In genomic region chr14:36009643-36010042, GRCh38 we compare ENCODE assay signal across 21 cellular contexts.
A peak's percentile ranks its signal among the peaks of the same experiment; 100 is the strongest.
DNase-seq lines count a peak whose midpoint lies in the region; ATAC-seq, FAIRE-seq and TF ChIP-seq lines count a peak whose summit lies in the region.
"Had no signal": no experiment of that assay in that cellular context is flagged by ENCODE, and none has a peak within 500 bp of the region (broad histone marks: within the 10 kb centered on the region; RNA-seq: fewer than 3 reads in every experiment).

No MANE protein-coding gene starts in this region.

- H4K20me1 ChIP-seq in GM23338 (replicated peaks; ENCODE audit: insufficient read depth) (no peaks in the 10 kb centered on the region), H1 (replicated peaks in 1 of 2; ENCODE audit: control insufficient read depth in 1 of 2, insufficient read depth in 2 of 2, low read length in 2 of 2) (no peaks in the 10 kb centered on the region)
- H4K20me1 ChIP-seq: BLaER1 had no signal

- H3K9me3 ChIP-seq in HUES6 (ENCODE audit: control insufficient read depth, insufficient read depth, low read depth, low read length) (no peaks in the 10 kb centered on the region), H1 (ENCODE audit: insufficient read depth in 2 of 2, low read depth in 1 of 2, low read length in 1 of 2) (no peaks in the 10 kb centered on the region), neuronal stem cell (replicated peaks in 1 of 2; ENCODE audit: control insufficient read depth in 2 of 2, insufficient read depth in 1 of 2, low read depth in 1 of 2, low read length in 2 of 2) (no peaks in the 10 kb centered on the region)
- H3K9me3 ChIP-seq: BLaER1, Caco-2 had no signal

- 0 out of 2 replicates have a peak, but pooled peaks cover 3% of the 10 kb centered on the region for H3F3A ChIP-seq in GM23338 (replicated peaks; ENCODE audit: low read depth)

- H3K4me3 ChIP-seq in GM23338 = peak overlapping the region; percentile 26
- H3K4me3 ChIP-seq in HUES6 (ENCODE audit: low read depth, low read length) = peak overlapping the region; percentile 33; the same call in 1 of the 2 replicates
- peak overlapping the region in 1 of 4 experiments; percentile 22; a peak in 1 of 8 replicates for H3K4me3 ChIP-seq in H1 (ENCODE audit: extremely low read depth in 1 of 4, insufficient read depth in 2 of 4, low read depth in 3 of 4, low read length in 4 of 4)
- H3K4me3 ChIP-seq in neuronal stem cell (ENCODE audit: low read length in 2 of 2) = no peak overlapping the region
- H3K4me3 ChIP-seq: BLaER1 had no signal

- H3K36me3 ChIP-seq in GM23338 (ENCODE audit: insufficient read depth) = no peaks in the 10 kb centered on the region
- no peaks in the 10 kb centered on the region for H3K36me3 ChIP-seq in HUES6 (ENCODE audit: control insufficient read depth, insufficient read depth, low read length)
- no peaks in the 10 kb centered on the region for H3K36me3 ChIP-seq in H1 (ENCODE audit: control insufficient read depth in 2 of 4, insufficient read depth in 4 of 4, low read length in 3 of 4)
- H3K36me3 ChIP-seq in neuronal stem cell (replicated peaks in 1 of 2; ENCODE audit: control insufficient read depth in 2 of 2, insufficient read depth in 2 of 2, low read length in 2 of 2) = no peaks in the 10 kb centered on the region
- H3K36me3 ChIP-seq: BLaER1 had no signal

- H3K23ac ChIP-seq in H1 (ENCODE audit: insufficient read length) (no peak overlapping the region), neuronal stem cell (ENCODE audit: low read depth, low read length, poor library complexity) (no peak overlapping the region)

- no peak overlapping the region for H4K8ac ChIP-seq in H1 (ENCODE audit: extremely low read depth, insufficient read depth, low read length)
- no peak overlapping the region for H4K8ac ChIP-seq in neuronal stem cell (ENCODE audit: low read depth, low read length)

- TF ChIP-seq POLR2A in H1 (IDR thresholded peaks at IDR 0.05; ENCODE audit: control extremely low read depth in 1 of 2, low read depth in 2 of 2, low read length in 2 of 2) = no peak

- no peaks in the 10 kb centered on the region for H3K79me2 ChIP-seq in GM23338 (replicated peaks; ENCODE audit: insufficient read depth)
- no peaks in the 10 kb centered on the region for H3K79me2 ChIP-seq in H1 (ENCODE audit: control insufficient read depth in 1 of 2, insufficient read depth in 2 of 2, low read length in 2 of 2)

- H3K79me1 ChIP-seq in H1 (ENCODE audit: low read depth, low read length) (no peaks in the 10 kb centered on the region), neuronal stem cell (ENCODE audit: low read depth, low read length) (no peaks in the 10 kb centered on the region)

- H3K14ac ChIP-seq in H1 (ENCODE audit: insufficient read length) = no peak overlapping the region
- H3K14ac ChIP-seq in neuronal stem cell (ENCODE audit: low read length) = no peak overlapping the region

- H3K27ac ChIP-seq in GM23338 (ENCODE audit: low read depth) = no peak overlapping the region
- peak overlapping the region; percentile 42 for H3K27ac ChIP-seq in HUES6 (ENCODE audit: low read depth, low read length)
- no peak overlapping the region for H3K27ac ChIP-seq in H1 (ENCODE audit: low read depth, low read length)
- H3K27ac ChIP-seq in neuronal stem cell (replicated peaks; ENCODE audit: low read length) = no peak overlapping the region
- H3K27ac ChIP-seq: 22Rv1, BLaER1, C4-2B had no signal

- no peak overlapping the region for H3K27ac Mint-ChIP-seq in GM23338
- H3K27ac Mint-ChIP-seq: B cell; CD4-positive, CD25-positive, alpha-beta regulatory T cell; CD8-positive, alpha-beta T cell had no signal

- POLR2A ChIA-PET in H1 (lab: Charles Lee; ENCODE audit: partially characterized antibody) = no interaction called here

- peak; percentile 13 for FAIRE-seq in H1 (lab: Jason Lieb, UNC)
- FAIRE-seq: A204.1, G401.6, GM12892, H54 had no signal

- TF ChIP-seq EP300 in H1 (IDR thresholded peaks at IDR 0.05; ENCODE audit: borderline replicate concordance in 1 of 2, low read depth in 2 of 2, low read length in 2 of 2) = no peak

- peaks cover 5% of the 10 kb centered on the region for H3K27me3 Mint-ChIP-seq in GM23338 (ENCODE audit: insufficient read depth, low read depth, poor library complexity)
- H3K27me3 Mint-ChIP-seq: B cell had no signal

- no peak overlapping the region for H4K5ac ChIP-seq in H1 (ENCODE audit: insufficient read length, low read depth, low read length)

- CTCF ChIA-PET in H1 (lab: Charles Lee; ENCODE audit: partially characterized antibody) = interaction anchor here (1.0 to 1.5 kb wide), 2 partner anchors 22 to 129 kb away, joined by 3 read pairs; no protein-coding TSS in a partner anchor

- H2BK20ac ChIP-seq in H1 (ENCODE audit: low read length) = no peak overlapping the region

- H3K9me3 Mint-ChIP-seq in GM23338 = no peaks in the 10 kb centered on the region
- H3K9me3 Mint-ChIP-seq: CD8-positive, alpha-beta T cell had no signal

- peaks cover 32% of the 10 kb centered on the region for H3K27me3 ChIP-seq in GM23338 (ENCODE audit: insufficient read depth)
- no peaks in the 10 kb centered on the region for H3K27me3 ChIP-seq in HUES6 (ENCODE audit: control insufficient read depth, insufficient read depth, low read length)
- H3K27me3 ChIP-seq in H1 (replicated peaks in 1 of 4; ENCODE audit: control insufficient read depth in 3 of 4, extremely low read depth in 1 of 4, insufficient read depth in 3 of 4, low read length in 3 of 4) = no peaks in the 10 kb centered on the region; a peak in 2 of 7 replicates
- peaks cover 0 to 67% (median 0%) of the 10 kb centered on the region in 3 experiments for H3K27me3 ChIP-seq in neuronal stem cell (ENCODE audit: control insufficient read depth in 3 of 3, insufficient read depth in 3 of 3, low read depth in 1 of 3, low read length in 3 of 3)
- H3K27me3 ChIP-seq: BLaER1 had no signal

- no peaks in the 10 kb centered on the region for H3K36me3 Mint-ChIP-seq in GM23338 (ENCODE audit: low read depth)
- H3K36me3 Mint-ChIP-seq: CD4-positive, CD25-positive, alpha-beta regulatory T cell; CD8-positive, alpha-beta T cell had no signal

- peak overlapping the region; percentile 59 for H3K4me3 Mint-ChIP-seq in GM23338
- H3K4me3 Mint-ChIP-seq: B cell; CD4-positive, CD25-positive, alpha-beta regulatory T cell; CD8-positive, alpha-beta T cell had no signal

- no peaks in the 10 kb centered on the region for H3K23me2 ChIP-seq in H1 (ENCODE audit: low read depth, low read length)

- DNase-seq in GM23338 (ENCODE audit: low spot score) = peak; percentile 16
- no peak for DNase-seq in H1 (ENCODE audit: low read depth in 1 of 2, low spot score in 2 of 2)
- DNase-seq in neuronal stem cell (ENCODE audit: low spot score) = no peak
- DNase-seq in activated T-cell treated with anti-CD3 and anti-CD28 coated beads, Interleukin-2, amount 50 U/mL, for 48 hours = no peak
- no peak for DNase-seq in HuH-7.5 (ENCODE audit: low spot score)
- DNase-seq in GOT3 (lab: John Stamatoyannopoulos, UW) = no peak
- DNase-seq: Caco-2; CD4-positive, CD25-positive, alpha-beta regulatory T cell; CD8-positive, alpha-beta T cell; DMS153; DND-41; HCEC 1CT had no signal

- no peak overlapping the region for H2BK120ac ChIP-seq in H1 (replicated peaks; ENCODE audit: low read depth, low read length)
- H2BK120ac ChIP-seq in neuronal stem cell (ENCODE audit: low read depth, low read length) = no peak overlapping the region

- H3K18ac ChIP-seq in H1 (ENCODE audit: extremely low read depth, low read length) = 0 out of 2 replicates have a peak overlapping the region, but pooled peaks have one; percentile 33
- H3K18ac ChIP-seq in neuronal stem cell (ENCODE audit: low read length) = peak overlapping the region; percentile 50

- H4K91ac ChIP-seq in H1 (replicated peaks; ENCODE audit: insufficient read length, low read length) = no peak overlapping the region
- H4K91ac ChIP-seq in neuronal stem cell (ENCODE audit: low read depth, low read length, poor library complexity) = no peak overlapping the region

- H2AFZ ChIP-seq in GM23338 (no peak overlapping the region), H1 (ENCODE audit: low read length) (no peak overlapping the region), neuronal stem cell (ENCODE audit: low read length) (no peak overlapping the region)

- peak overlapping the region; percentile 75 for H3K4me2 ChIP-seq in GM23338
- peak overlapping the region; percentile 45 to 48; a peak in 3 of 4 replicates for H3K4me2 ChIP-seq in H1 (ENCODE audit: insufficient read depth in 1 of 2, low read depth in 2 of 2, low read length in 2 of 2)
- no peak overlapping the region for H3K4me2 ChIP-seq in neuronal stem cell (ENCODE audit: insufficient read depth, low read length, poor library complexity, severe bottlenecking)
- H3K4me2 ChIP-seq: BLaER1 had no signal

- no peak for ATAC-seq in GM23338
- ATAC-seq: CD8-positive, alpha-beta T cell had no signal

- H3K4ac ChIP-seq in H1 (replicated peaks; ENCODE audit: insufficient read length, low read depth, low read length) = no peak overlapping the region
- no peak overlapping the region for H3K4ac ChIP-seq in neuronal stem cell (ENCODE audit: low read length)

- H2AK5ac ChIP-seq in H1 (ENCODE audit: low read depth, low read length) (no peak overlapping the region), neuronal stem cell (ENCODE audit: low read depth, low read length) (no peak overlapping the region)

- 14% methylated on average over 1 of the region's 1 CpG; no CpG with 5 or more reads in 1 of the 2 experiments for WGBS in H1 (ENCODE audit: extremely low coverage in 1 of 2, insufficient coverage in 1 of 2, insufficient read length in 1 of 2, insufficient replicate concordance in 2 of 2, low coverage in 1 of 2, low lambda C conversion rate in 2 of 2, missing lambda C conversion rate in 1 of 2), 2 experiments
- WGBS in neuronal stem cell (ENCODE audit: extremely low coverage in 2 of 2, insufficient read length in 2 of 2, insufficient replicate concordance in 1 of 2), 2 donors = no CpG with 5 or more reads among the region's 1 CpG

- H3K4me1 Mint-ChIP-seq in GM23338 = peaks cover 51% of the 10 kb centered on the region
- H3K4me1 Mint-ChIP-seq: B cell; CD4-positive, CD25-positive, alpha-beta regulatory T cell had no signal

- no peak overlapping the region for H2BK5ac ChIP-seq in H1 (ENCODE audit: low read depth, low read length)
- H2BK5ac ChIP-seq in neuronal stem cell (ENCODE audit: low read length) = no peak overlapping the region

- H3K4me1 ChIP-seq in GM23338 (ENCODE audit: insufficient read depth) (peaks cover 36% of the 10 kb centered on the region), HUES6 (ENCODE audit: control insufficient read depth, insufficient read depth, low read length) (peaks cover 32% of the 10 kb centered on the region), H1 (replicated peaks in 1 of 4; ENCODE audit: control insufficient read depth in 3 of 4, insufficient read depth in 4 of 4, low read length in 3 of 4) (peaks cover 0 to 20% (median 11%) of the 10 kb centered on the region in 4 experiments), neuronal stem cell (ENCODE audit: control insufficient read depth in 2 of 2, insufficient read depth in 1 of 2, low read depth in 1 of 2, low read length in 2 of 2) (peaks cover 0 to 12% of the 10 kb centered on the region in 2 donors)
- H3K4me1 ChIP-seq: BLaER1, Caco-2 had no signal

- no peak overlapping the region for H3K9ac ChIP-seq in HUES6 (ENCODE audit: low read length)
- H3K9ac ChIP-seq in H1 (replicated peaks in 1 of 4; ENCODE audit: extremely low read depth in 1 of 4, low read depth in 3 of 4, low read length in 3 of 4) = no peak overlapping the region
- H3K9ac ChIP-seq in neuronal stem cell (ENCODE audit: low read depth, low read length, poor library complexity) = no peak overlapping the region
- H3K9ac ChIP-seq: BLaER1 had no signal

- H3K9me2 ChIP-seq in GM23338 (ENCODE audit: insufficient read depth) = no peaks in the 10 kb centered on the region

- H2BK15ac ChIP-seq in H1 (ENCODE audit: low read length) (no peak overlapping the region), neuronal stem cell (ENCODE audit: low read length) (no peak overlapping the region)

- no peak for TF ChIP-seq RAD21 in H1 (IDR thresholded peaks at IDR 0.05 in 1 of 2, conservative IDR thresholded peaks at IDR 0.05 in 1 of 2; ENCODE audit: low read depth in 2 of 2, low read length in 2 of 2)

- H2BK12ac ChIP-seq in H1 (ENCODE audit: low read depth, low read length) = no peak overlapping the region; the same call in 1 of the 2 replicates
- no peak overlapping the region for H2BK12ac ChIP-seq in neuronal stem cell (ENCODE audit: low read length)

- TF ChIP-seq CTCF in GM23338 (conservative IDR thresholded peaks at IDR 0.05; ENCODE audit: low read depth in 2 of 2) (no peak), H1 (IDR thresholded peaks at IDR 0.05; ENCODE audit: control extremely low read depth in 1 of 3, insufficient read depth in 1 of 3, low read depth in 1 of 3, low read length in 3 of 3) (no peak)

- no peak overlapping the region for H3K56ac ChIP-seq in H1 (replicated peaks; ENCODE audit: insufficient read length, low read depth, low read length)

Comparison
In these comparisons a context has a peak if more than half of its experiments do, and no peak if none do; other contexts are left out.
1. H3K4me3 ChIP-seq: peak in GM23338 (single experiment) and HUES6 (single experiment); none in neuronal stem cell (0 of 2).